1 cellular context compared by ENCODE assay signal in the genomic region with DNA sequence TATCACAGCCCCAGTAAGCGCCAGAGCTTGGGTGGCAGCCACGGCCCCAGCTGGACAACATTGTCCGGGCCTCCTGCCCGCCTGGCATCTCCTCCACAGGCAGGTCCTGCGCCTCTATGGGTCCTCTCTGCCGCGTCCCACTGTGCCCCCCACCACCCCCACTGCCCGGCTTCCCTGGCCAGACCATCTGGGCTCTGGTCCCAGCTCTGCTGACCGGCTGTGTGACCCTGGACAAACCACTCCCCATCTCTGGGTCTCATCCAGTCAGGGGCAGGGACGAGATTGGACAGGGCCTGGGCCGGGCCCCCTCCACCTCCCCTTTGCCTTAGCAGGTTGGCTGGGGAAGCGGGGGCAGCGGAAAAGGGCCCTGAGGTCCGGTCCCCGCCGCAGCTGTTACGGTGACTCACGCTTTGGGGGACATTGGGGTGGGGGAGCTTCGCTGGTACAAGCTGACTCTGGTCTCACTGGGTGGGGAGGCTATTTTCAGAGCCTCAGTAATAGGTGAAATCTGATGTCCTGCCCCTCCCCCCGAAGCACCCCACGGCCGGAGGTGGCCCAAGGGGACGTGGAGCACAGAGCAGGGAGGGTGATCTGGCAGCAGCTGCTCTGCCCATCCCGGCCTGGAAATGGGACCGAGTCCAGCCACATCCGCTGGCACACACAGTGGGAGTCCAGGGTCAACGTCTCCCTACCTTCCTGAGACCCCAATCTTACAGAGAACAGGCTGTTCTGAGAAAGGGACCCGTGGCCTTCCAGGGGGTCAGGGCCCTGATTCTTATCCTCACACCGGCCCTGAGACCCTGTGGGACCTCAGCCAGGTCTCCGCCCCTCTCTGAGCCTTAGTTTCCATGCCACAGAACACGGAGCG.
A peak's percentile ranks its signal among the peaks of the same experiment; 100 is the strongest.
TF ChIP-seq lines count a peak whose summit lies in the region.

No MANE protein-coding gene starts in this region.

TF ChIP-seq in K562, 482 proteins besides CTCF, POLR2A, EP300 and RAD21 (continued from another document):
- TF ChIP-seq SMARCA5 (IDR thresholded peaks at IDR 0.05) (0 out of 2 replicates have a peak, but pooled peaks have one; percentile 30), TCF3 (CRISPR knock-in tag; IDR thresholded peaks at IDR 0.05) (peak; percentile 41; the same call in 1 of the 2 replicates), PCBP2 (IDR thresholded peaks at IDR 0.05; ENCODE audit: low read depth, low read length, poor library complexity, severe bottlenecking) (no peak), ZNF707 (CRISPR knock-in tag; conservative IDR thresholded peaks at IDR 0.05) (no peak), MYBL2 (IDR thresholded peaks at IDR 0.05; ENCODE audit: low read depth) (no peak), MYBL2 (CRISPR knock-in tag; IDR thresholded peaks at IDR 0.05; ENCODE audit: borderline replicate concordance) (no peak), ZNF12 (CRISPR knock-in tag; IDR thresholded peaks at IDR 0.05) (0 out of 2 replicates have a peak, but pooled peaks have one; percentile 30), HDAC1 (IDR thresholded peaks at IDR 0.05) (peak in 1 of 2 experiments; percentile 9; a peak in 1 of 4 replicates), XRCC5 (IDR thresholded peaks at IDR 0.05; ENCODE audit: low read depth, low read length) (no peak), KLF16 (IDR thresholded peaks at IDR 0.05) (peak; percentile 28; the same call in 1 of the 2 replicates), SIN3A (IDR thresholded peaks at IDR 0.05; ENCODE audit: borderline replicate concordance in 2 of 2, control insufficient read depth in 1 of 2, low read depth in 2 of 2, low read length in 2 of 2) (0 out of 4 replicates have a peak, but pooled peaks of 1 of the 2 experiments have one; percentile 54), NCOR1 (IDR thresholded peaks at IDR 0.05) (peak; percentile 44), RNF2 (IDR thresholded peaks at IDR 0.05) (peak; percentile 47; the same call in 1 of the 2 replicates), POLR2G (IDR thresholded peaks at IDR 0.05; ENCODE audit: low read depth, low read length) (peak; percentile 55; the same call in 1 of the 2 replicates), JUND (IDR thresholded peaks at IDR 0.05; ENCODE audit: borderline replicate concordance, low read depth, low read length) (peak; percentile 93), JUND (tag; IDR thresholded peaks at IDR 0.05; ENCODE audit: borderline replicate concordance, low read depth, low read length) (peak; percentile 63; the same call in 1 of the 3 replicates), SMARCB1 (IDR thresholded peaks at IDR 0.05; ENCODE audit: insufficient read length, low read depth) (no peak), NFE2 (IDR thresholded peaks at IDR 0.05; ENCODE audit: low read depth) (peak; percentile 22; the same call in 1 of the 2 replicates), NR1H2 (CRISPR knock-in tag; IDR thresholded peaks at IDR 0.05) (0 out of 2 replicates have a peak, but pooled peaks have one; percentile 53)
